Comparison of ENCODE assay signal across 11 cellular contexts in the genomic region with DNA sequence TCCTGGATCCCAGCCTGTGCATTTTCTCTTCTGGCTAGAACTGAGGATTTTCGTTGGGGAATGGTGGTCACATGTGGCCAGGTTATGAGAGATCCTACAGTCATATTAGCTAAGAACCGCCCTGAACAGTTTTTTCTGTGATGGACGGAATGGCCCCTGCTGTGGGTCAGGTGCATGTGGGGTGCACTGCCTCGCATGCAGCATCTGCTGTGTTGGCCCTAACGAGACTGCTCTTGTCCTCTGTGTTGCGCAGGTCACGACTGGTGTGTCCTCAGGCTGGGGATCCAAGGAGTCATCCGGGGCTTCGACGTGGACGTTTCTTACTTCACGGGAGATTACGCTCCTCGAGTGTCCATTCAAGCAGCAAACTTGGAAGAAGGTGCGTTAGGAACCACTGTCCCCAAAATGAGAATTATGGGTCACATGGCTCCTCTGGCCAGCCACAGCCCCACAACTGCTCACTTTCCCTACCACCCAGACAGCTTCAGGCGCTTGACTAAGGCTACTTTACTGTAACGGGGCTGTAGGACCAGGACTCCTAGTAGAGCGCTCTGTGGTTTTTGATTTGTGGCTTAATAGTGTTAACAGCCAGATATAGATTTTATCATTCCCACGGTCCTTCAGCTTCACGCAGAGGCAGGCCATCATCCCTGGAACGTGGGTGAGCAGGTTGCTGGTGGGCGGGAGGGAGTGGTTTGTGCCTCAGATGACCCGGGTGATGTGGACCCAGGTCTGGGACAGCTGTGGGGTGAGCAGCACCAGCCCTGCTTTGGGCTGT. TPM values are rescaled to one million over a fixed set of nuclear protein-coding genes. Genes with fewer than 3 reads are reported as not detected.
"Had no signal": no experiment of that assay in that cellular context is flagged by ENCODE, and none has a peak within 500 bp of the region (broad histone marks: within the 10 kb centered on the region; RNA-seq: fewer than 3 reads in every experiment).

No MANE protein-coding gene starts in this region.

- H3K4me3 Mint-ChIP-seq: HFFc6 had no signal

- DNase-seq: GM23248, GOT3, H7, HFFc6, IMR-90 had no signal

- H3K4me3 ChIP-seq: GM23248, HAP-1, K562 had no signal

- H3K9ac ChIP-seq: GM23248 had no signal

- ATAC-seq: HCT116, K562 had no signal

- FAIRE-seq: HTR-8/SVneo, K562 had no signal

- H3K9me3 ChIP-seq: HAP-1 had no signal

- H3K36me3 ChIP-seq: HAP-1 had no signal

- H2AFZ ChIP-seq: GM23248 had no signal

- H3K4me1 ChIP-seq: HAP-1 had no signal

- H3K27ac ChIP-seq: GM23248 had no signal

- H3K9me3 Mint-ChIP-seq: HFFc6 had no signal

- H3K27ac Mint-ChIP-seq: HFFc6 had no signal

RNA-seq across cellular contexts. Expression of a gene that starts 21.8 kb away (rescaled TPM):
- total RNA-seq: GM23248, H4, H7, HFFc6, HT-29, IMR-90, K562 had no signal
- polyA plus RNA-seq: GM23248, IMR-90, K562 had no signal

RNA-seq across cellular contexts. Expression of a gene that starts 23.6 kb away (rescaled TPM):
- total RNA-seq: GM23248, H4, H7, HFFc6, HT-29, IMR-90, K562 had no signal
- polyA plus RNA-seq: GM23248, IMR-90, K562 had no signal
